Comparison of ENCODE assay signal across 1 cellular context in genomic region chr19:2796659-2797266, GRCh38.
TF ChIP-seq lines count a peak whose summit lies in the region.

No MANE protein-coding gene starts in this region.

TF ChIP-seq in K562, 482 proteins besides CTCF, POLR2A, EP300 and RAD21:
- TF ChIP-seq BRD9 (IDR thresholded peaks at IDR 0.05; ENCODE audit: low read depth, partially characterized antibody) (no peak), ZBTB33 (CRISPR knock-in tag; IDR thresholded peaks at IDR 0.05) (0 out of 2 replicates have a peak, but pooled peaks have one; percentile 27), GATAD2B (IDR thresholded peaks at IDR 0.05; ENCODE audit: borderline replicate concordance) (no peak), HBP1 (CRISPR knock-in tag; IDR thresholded peaks at IDR 0.05) (no peak), EWSR1 (IDR thresholded peaks at IDR 0.05; ENCODE audit: borderline replicate concordance, low read depth, partially characterized antibody) (no peak), ZNF507 (tag; conservative IDR thresholded peaks at IDR 0.05) (no peak), PATZ1 (CRISPR knock-in tag; IDR thresholded peaks at IDR 0.05; ENCODE audit: borderline replicate concordance) (no peak), ZNF695 (CRISPR knock-in tag; IDR thresholded peaks at IDR 0.05) (no peak), ZNF133 (CRISPR knock-in tag; IDR thresholded peaks at IDR 0.05) (no peak), PML (IDR thresholded peaks at IDR 0.05; ENCODE audit: low read length) (no peak), RBFOX2 (IDR thresholded peaks at IDR 0.05; ENCODE audit: low read depth, low read length) (peak; percentile 29; the same call in 1 of the 2 replicates), KDM2B (CRISPR knock-in tag; IDR thresholded peaks at IDR 0.05) (no peak), ZBTB12 (CRISPR knock-in tag; IDR thresholded peaks at IDR 0.05) (no peak), MTF1 (CRISPR knock-in tag; IDR thresholded peaks at IDR 0.05; ENCODE audit: borderline replicate concordance) (no peak)
